ENCODE assay signal across 1 cellular context in genomic region chr1:145720878-145721671, GRCh38.
TF ChIP-seq lines count a peak whose summit lies in the region.

No MANE protein-coding gene starts in this region.

TF ChIP-seq in HepG2, 621 proteins besides CTCF, POLR2A, EP300 and RAD21 (continues in another document):
- TF ChIP-seq PAXIP1 (CRISPR knock-in tag; conservative IDR thresholded peaks at IDR 0.05): 0 out of 2 replicates have a peak, but pooled peaks have one; percentile 31
- TF ChIP-seq SP4 (CRISPR knock-in tag; IDR thresholded peaks at IDR 0.05): no peak
- TF ChIP-seq FUBP1 (CRISPR knock-in tag; IDR thresholded peaks at IDR 0.05; ENCODE audit: borderline replicate concordance): no peak
- peak; percentile 54; the same call in 1 of the 2 replicates for TF ChIP-seq ZBTB7B (CRISPR knock-in tag; IDR thresholded peaks at IDR 0.05)
- no peak for TF ChIP-seq ZNF652 (CRISPR knock-in tag; IDR thresholded peaks at IDR 0.05; ENCODE audit: borderline replicate concordance, low read depth)
- TF ChIP-seq SIN3A (IDR thresholded peaks at IDR 0.05; ENCODE audit: borderline replicate concordance, low read depth, low read length): no peak
- no peak for TF ChIP-seq ZMYM3 (CRISPR knock-in tag; IDR thresholded peaks at IDR 0.05)
- TF ChIP-seq PAF1 (CRISPR knock-in tag; IDR thresholded peaks at IDR 0.05): no peak
- TF ChIP-seq ZNF33A (CRISPR knock-in tag; IDR thresholded peaks at IDR 0.05; ENCODE audit: borderline replicate concordance): no peak
- no peak for TF ChIP-seq MAF1 (CRISPR knock-in tag; IDR thresholded peaks at IDR 0.05; ENCODE audit: borderline replicate concordance)
- 0 out of 2 replicates have a peak, but pooled peaks have one; percentile 32 for TF ChIP-seq ZNF513 (CRISPR knock-in tag; conservative IDR thresholded peaks at IDR 0.05)
- TF ChIP-seq, protein P1, sequence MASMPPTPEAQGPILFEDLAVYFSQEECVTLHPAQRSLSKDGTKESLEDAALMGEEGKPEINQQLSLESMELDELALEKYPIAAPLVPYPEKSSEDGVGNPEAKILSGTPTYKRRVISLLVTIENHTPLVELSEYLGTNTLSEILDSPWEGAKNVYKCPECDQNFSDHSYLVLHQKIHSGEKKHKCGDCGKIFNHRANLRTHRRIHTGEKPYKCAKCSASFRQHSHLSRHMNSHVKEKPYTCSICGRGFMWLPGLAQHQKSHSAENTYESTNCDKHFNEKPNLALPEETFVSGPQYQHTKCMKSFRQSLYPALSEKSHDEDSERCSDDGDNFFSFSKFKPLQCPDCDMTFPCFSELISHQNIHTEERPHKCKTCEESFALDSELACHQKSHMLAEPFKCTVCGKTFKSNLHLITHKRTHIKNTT (CRISPR knock-in tag; IDR thresholded peaks at IDR 0.05): no peak
- TF ChIP-seq ZIK1 (CRISPR knock-in tag; IDR thresholded peaks at IDR 0.05; ENCODE audit: borderline replicate concordance, low read depth): no peak; the same call in 1 of the 2 replicates
- TF ChIP-seq ZKSCAN1 (IDR thresholded peaks at IDR 0.05; ENCODE audit: low read length): no peak
- no peak for TF ChIP-seq TSC22D2 (CRISPR knock-in tag; IDR thresholded peaks at IDR 0.05; ENCODE audit: borderline replicate concordance)
- no peak for TF ChIP-seq JUNB (CRISPR knock-in tag; IDR thresholded peaks at IDR 0.05; ENCODE audit: borderline replicate concordance)
- TF ChIP-seq ZBTB46 (CRISPR knock-in tag; IDR thresholded peaks at IDR 0.05; ENCODE audit: borderline replicate concordance): no peak
- TF ChIP-seq, protein P2, sequence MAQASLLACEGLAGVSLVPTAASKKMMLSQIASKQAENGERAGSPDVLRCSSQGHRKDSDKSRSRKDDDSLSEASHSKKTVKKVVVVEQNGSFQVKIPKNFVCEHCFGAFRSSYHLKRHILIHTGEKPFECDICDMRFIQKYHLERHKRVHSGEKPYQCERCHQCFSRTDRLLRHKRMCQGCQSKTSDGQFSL (CRISPR knock-in tag; IDR thresholded peaks at IDR 0.05): no peak
- no peak for TF ChIP-seq POLR2G (IDR thresholded peaks at IDR 0.05; ENCODE audit: low read depth, low read length)
- TF ChIP-seq ZNF44 (CRISPR knock-in tag; IDR thresholded peaks at IDR 0.05): 0 out of 2 replicates have a peak, but pooled peaks have one; percentile 11
- peak; percentile 40; the same call in 1 of the 2 replicates for TF ChIP-seq THRA (CRISPR knock-in tag; IDR thresholded peaks at IDR 0.05; ENCODE audit: borderline replicate concordance)
- TF ChIP-seq, protein P3, sequence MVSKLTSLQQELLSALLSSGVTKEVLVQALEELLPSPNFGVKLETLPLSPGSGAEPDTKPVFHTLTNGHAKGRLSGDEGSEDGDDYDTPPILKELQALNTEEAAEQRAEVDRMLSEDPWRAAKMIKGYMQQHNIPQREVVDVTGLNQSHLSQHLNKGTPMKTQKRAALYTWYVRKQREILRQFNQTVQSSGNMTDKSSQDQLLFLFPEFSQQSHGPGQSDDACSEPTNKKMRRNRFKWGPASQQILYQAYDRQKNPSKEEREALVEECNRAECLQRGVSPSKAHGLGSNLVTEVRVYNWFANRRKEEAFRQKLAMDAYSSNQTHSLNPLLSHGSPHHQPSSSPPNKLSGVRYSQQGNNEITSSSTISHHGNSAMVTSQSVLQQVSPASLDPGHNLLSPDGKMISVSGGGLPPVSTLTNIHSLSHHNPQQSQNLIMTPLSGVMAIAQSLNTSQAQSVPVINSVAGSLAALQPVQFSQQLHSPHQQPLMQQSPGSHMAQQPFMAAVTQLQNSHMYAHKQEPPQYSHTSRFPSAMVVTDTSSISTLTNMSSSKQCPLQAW (CRISPR knock-in tag; IDR thresholded peaks at IDR 0.05): peak; percentile 76
- no peak for TF ChIP-seq MBNL3 (CRISPR knock-in tag; conservative IDR thresholded peaks at IDR 0.05)
- TF ChIP-seq ZNF142 (CRISPR knock-in tag; IDR thresholded peaks at IDR 0.05): no peak
- 0 out of 2 replicates have a peak, but pooled peaks have one; percentile 27 for TF ChIP-seq ZNF280D (CRISPR knock-in tag; IDR thresholded peaks at IDR 0.05)
- no peak for TF ChIP-seq ZNF143 (CRISPR knock-in tag; IDR thresholded peaks at IDR 0.05)
- no peak for TF ChIP-seq ZNF101 (CRISPR knock-in tag; IDR thresholded peaks at IDR 0.05; ENCODE audit: borderline replicate concordance, low read depth)
